17 cellular contexts compared by ENCODE assay signal in the genomic region with DNA sequence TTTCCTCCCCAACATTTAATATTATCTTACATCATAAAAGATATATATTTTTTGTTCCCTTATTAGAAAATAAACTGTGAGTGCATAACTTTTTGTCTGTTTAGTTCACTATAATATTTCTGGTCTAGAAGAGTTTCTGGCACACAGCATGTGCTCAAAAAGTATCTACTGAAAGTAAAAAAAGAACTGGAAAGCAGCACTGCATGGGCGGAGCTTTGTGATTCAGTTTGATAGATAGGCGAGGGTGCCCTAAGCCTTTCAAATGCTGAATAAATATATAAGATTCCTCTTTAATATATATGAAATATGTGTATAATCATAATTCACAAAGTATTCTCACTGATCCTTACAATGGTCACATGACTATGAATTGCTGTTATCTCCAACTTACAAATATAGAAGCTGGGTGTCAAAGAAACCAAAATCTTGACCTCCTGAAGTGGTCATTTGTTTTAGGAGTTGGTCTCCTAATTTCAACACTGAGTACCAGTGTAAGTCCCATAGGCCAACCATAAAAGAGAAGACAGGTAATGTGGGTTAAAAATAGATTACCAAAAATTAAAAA. TPM values are rescaled to one million over a fixed set of nuclear protein-coding genes. Genes with fewer than 3 reads are reported as not detected.
DNase-seq lines count a peak whose midpoint lies in the region; ATAC-seq and TF ChIP-seq lines count a peak whose summit lies in the region.
"Had no signal": no experiment of that assay in that cellular context is flagged by ENCODE, and none has a peak within 500 bp of the region (broad histone marks: within the 10 kb centered on the region; RNA-seq: fewer than 3 reads in every experiment).

No MANE protein-coding gene starts in this region.

- no peaks in the 10 kb centered on the region for H3K9me3 ChIP-seq in DOHH2 (ENCODE audit: control insufficient read depth, insufficient read depth, low read length)
- H3K9me3 ChIP-seq in CD4-positive, alpha-beta T cell (ENCODE audit: control insufficient read depth, low read length): no peaks in the 10 kb centered on the region
- H3K9me3 ChIP-seq: A549, Caco-2 had no signal

- CTCF ChIA-PET in CD4-positive, alpha-beta T cell (lab: Charles Lee): interaction anchor here (0.5 to 1.7 kb wide), 3 partner anchors 11 to 1846 kb away, joined by 3 to 4 read pairs (median 3); a partner anchor contains a TSS

- H3K9me2 ChIP-seq in DOHH2 (replicated peaks; ENCODE audit: control insufficient read depth, low read length): no peaks in the 10 kb centered on the region

- H3K27ac Mint-ChIP-seq in IgD-negative memory B cell: peak overlapping the region in 2 of 3 donors; percentile 11 to 79
- peak overlapping the region; percentile 70 for H3K27ac Mint-ChIP-seq in dendritic cell treated with granulocyte-macrophage colony-stimulating factor and Interleukin-4, amounts not matched to agents 40 ng/mL and 50 ng/mL, for 4 days
- no peak overlapping the region for H3K27ac Mint-ChIP-seq in CD4-positive, alpha-beta T cell

- no peaks in the 10 kb centered on the region for H3K36me3 Mint-ChIP-seq in IgD-negative memory B cell
- peaks cover 6% of the 10 kb centered on the region for H3K36me3 Mint-ChIP-seq in dendritic cell treated with granulocyte-macrophage colony-stimulating factor and Interleukin-4, amounts not matched to agents 40 ng/mL and 50 ng/mL, for 4 days (ENCODE audit: low read depth)
- H3K36me3 Mint-ChIP-seq in CD4-positive, alpha-beta T cell (ENCODE audit: low read depth): peaks cover 16% of the 10 kb centered on the region
- H3K36me3 Mint-ChIP-seq: CD14-positive monocyte had no signal

- H3K79me2 ChIP-seq in DOHH2 (ENCODE audit: control insufficient read depth, low read length): no peaks in the 10 kb centered on the region

- peaks cover 16 to 25% (median 22%) of the 10 kb centered on the region in 3 donors for H3K4me1 Mint-ChIP-seq in IgD-negative memory B cell
- H3K4me1 Mint-ChIP-seq in dendritic cell treated with granulocyte-macrophage colony-stimulating factor and Interleukin-4, amounts not matched to agents 40 ng/mL and 50 ng/mL, for 4 days (ENCODE audit: low read depth): peaks cover 47% of the 10 kb centered on the region
- H3K4me1 Mint-ChIP-seq in CD4-positive, alpha-beta T cell (ENCODE audit: low read depth): peaks cover 26% of the 10 kb centered on the region

- H3K9me3 Mint-ChIP-seq in IgD-negative memory B cell: peaks cover 0 to 4% (median 3%) of the 10 kb centered on the region in 3 donors
- H3K9me3 Mint-ChIP-seq in dendritic cell treated with granulocyte-macrophage colony-stimulating factor and Interleukin-4, amounts not matched to agents 40 ng/mL and 50 ng/mL, for 4 days: no peaks in the 10 kb centered on the region
- H3K9me3 Mint-ChIP-seq in CD4-positive, alpha-beta T cell: no peaks in the 10 kb centered on the region

- TF ChIP-seq CTCF in DOHH2 (IDR thresholded peaks at IDR 0.05; ENCODE audit: low read depth, low read length, poor library complexity, severe bottlenecking): no peak
- no peak for TF ChIP-seq CTCF in CD4-positive, alpha-beta T cell (IDR thresholded peaks at IDR 0.05)

- no peaks in the 10 kb centered on the region for H3K27me3 ChIP-seq in DOHH2 (ENCODE audit: control insufficient read depth, low read length)
- no peaks in the 10 kb centered on the region for H3K27me3 ChIP-seq in CD4-positive, alpha-beta T cell (ENCODE audit: control insufficient read depth, insufficient read depth, low read length)

- H3K4me3 ChIP-seq in DOHH2 (ENCODE audit: low read length): no peak overlapping the region
- H3K4me3 ChIP-seq: A549, GM12878 had no signal

- no peaks in the 10 kb centered on the region for H4K20me1 ChIP-seq in DOHH2 (ENCODE audit: control insufficient read depth, insufficient read depth, low read depth, low read length)

- peak overlapping the region in 1 of 4 donors; percentile 39 for H3K4me3 Mint-ChIP-seq in IgD-negative memory B cell
- H3K4me3 Mint-ChIP-seq in dendritic cell treated with granulocyte-macrophage colony-stimulating factor and Interleukin-4, amounts not matched to agents 40 ng/mL and 50 ng/mL, for 4 days: no peak overlapping the region
- H3K4me3 Mint-ChIP-seq in CD4-positive, alpha-beta T cell: no peak overlapping the region
- H3K4me3 Mint-ChIP-seq: CD14-positive monocyte had no signal

- 0 out of 2 replicates have a peak overlapping the region, but pooled peaks have one; percentile 25 for H3K27ac ChIP-seq in DOHH2 (ENCODE audit: low read depth, low read length)
- no peak overlapping the region for H3K27ac ChIP-seq in CD4-positive, alpha-beta T cell (ENCODE audit: low read depth, low read length)
- H3K27ac ChIP-seq: A549 had no signal

- H3K27me3 Mint-ChIP-seq in IgD-negative memory B cell: no peaks in the 10 kb centered on the region
- H3K27me3 Mint-ChIP-seq in dendritic cell treated with granulocyte-macrophage colony-stimulating factor and Interleukin-4, amounts not matched to agents 40 ng/mL and 50 ng/mL, for 4 days: peaks cover 2% of the 10 kb centered on the region
- H3K27me3 Mint-ChIP-seq in CD4-positive, alpha-beta T cell: peaks cover 3% of the 10 kb centered on the region
- H3K27me3 Mint-ChIP-seq: CD8-positive, alpha-beta memory T cell had no signal

- peak; percentile 70 for DNase-seq in OCI-M1 (lab: John Stamatoyannopoulos, UW)
- no peak for DNase-seq in SK-N-DZ (ENCODE audit: low spot score)
- DNase-seq in Right ventricle myocardium inferior (ENCODE audit: missing footprints): no peak
- DNase-seq in NCI-H82 treated with DMSO at 0.1 percent for 48 hours (lab: John Stamatoyannopoulos, UW; ENCODE audit: unreplicated experiment): no peak
- no peak for DNase-seq in CD4-positive, alpha-beta T cell
- DNase-seq: Caco-2; CD8-positive, alpha-beta memory T cell; DMS53 had no signal

- H3K36me3 ChIP-seq in DOHH2 (ENCODE audit: control insufficient read depth, low read length): peaks cover 4% of the 10 kb centered on the region; the same call in 1 of the 2 replicates

- peaks cover 22% of the 10 kb centered on the region for H3F3A ChIP-seq in DOHH2 (ENCODE audit: control insufficient read depth, insufficient read depth)

- intact Hi-C loops in dendritic cell treated with granulocyte-macrophage colony-stimulating factor and Interleukin-4, amounts not matched to agents 40 ng/mL and 50 ng/mL, for 4 days (cut with micrococcal nuclease): no loop called here
- intact Hi-C loops in Right ventricle myocardium inferior (cut with DNase I): no loop called here
- intact Hi-C loops in CD4-positive, alpha-beta T cell (cut with DNase I, micrococcal nuclease): no loop called here

- POLR2A ChIA-PET in CD4-positive, alpha-beta T cell (lab: Charles Lee): interaction anchor here (0.8 to 16.5 kb wide), 4 partner anchors 11 to 52 kb away, joined by 3 to 1427 read pairs (median 8); a partner anchor contains a TSS

- peaks cover 51% of the 10 kb centered on the region for H3K4me1 ChIP-seq in DOHH2 (ENCODE audit: control insufficient read depth, low read length)
- H3K4me1 ChIP-seq: A549, Caco-2 had no signal

- peak overlapping the region; percentile 31 for H3K4me2 ChIP-seq in DOHH2 (ENCODE audit: low read length)
- H3K4me2 ChIP-seq: A549 had no signal

- no peak for ATAC-seq in Right ventricle myocardium inferior
- no peak for ATAC-seq in CD4-positive, alpha-beta T cell (ENCODE audit: poor library complexity)
- ATAC-seq: A549, GM12878, HCT116 had no signal

RNA-seq across cellular contexts. Expression of a gene that starts 50.8 kb away (rescaled TPM):
- not detected for polyA plus RNA-seq in IgD-negative memory B cell
- not detected in 2 replicates for polyA plus RNA-seq in SK-N-DZ (2014; cell fraction: cytosol; rRNA removed)
- not detected in 2 replicates for polyA plus RNA-seq in SK-N-DZ (2014; cell fraction: nucleus; rRNA removed)
- total RNA-seq in Right ventricle myocardium inferior: not detected
- total RNA-seq in CD4-positive, alpha-beta T cell: not detected
- total RNA-seq: Caco-2; CD8-positive, alpha-beta memory T cell; Daoy; GM12878 had no signal
- polyA plus RNA-seq: A549; BJ; CD14-positive monocyte; CD8-positive, alpha-beta memory T cell; GM12878 had no signal
